26 cellular contexts compared by ENCODE assay signal in the genomic region with DNA sequence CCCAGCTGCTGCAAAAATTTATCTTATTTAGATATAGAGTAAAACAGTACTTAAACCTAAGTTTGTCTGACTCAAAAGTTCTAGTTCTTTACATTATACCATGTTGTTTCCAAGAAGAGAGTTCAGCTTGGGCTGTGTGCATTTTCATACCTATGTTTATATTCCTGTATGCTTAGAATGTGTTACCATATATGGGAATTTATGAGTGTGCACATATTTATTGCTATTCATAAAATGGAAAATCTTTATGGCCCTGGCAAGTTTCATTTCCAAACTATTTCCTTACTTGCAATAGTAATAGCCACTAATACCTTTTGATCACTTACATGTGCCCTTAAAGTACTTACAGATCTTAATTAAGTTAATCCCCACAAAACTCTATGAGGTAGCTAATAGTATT. TPM values are rescaled to one million over a fixed set of nuclear protein-coding genes. Genes with fewer than 3 reads are reported as not detected.
"Had no signal": no experiment of that assay in that cellular context is flagged by ENCODE, and none has a peak within 500 bp of the region (broad histone marks: within the 10 kb centered on the region; RNA-seq: fewer than 3 reads in every experiment).

No MANE protein-coding gene starts in this region.

- ATAC-seq: activated CD8-positive, alpha-beta T cell treated with anti-CD3 and anti-CD28 coated beads, Interleukin-2, amount 10 ng/mL, durations not matched to agents 7 days and 5 days; activated naive CD8-positive, alpha-beta T cell treated with anti-CD3 and anti-CD28 coated beads, Interleukin-2, amount 50 U/mL, for 24 hours; left lobe of liver; sciatic nerve; stimulated activated naive B cell treated with anti-CD40 and anti-IgM and Interleukin-4, amounts not matched to agents 10 μg/mL and 1 μg/mL and 100 μg/mL, for 72 hours had no signal

- H3K4me1 ChIP-seq: breast epithelium, esophagus squamous epithelium, parathyroid adenoma, SJCRH30, spleen had no signal

- H3K9me3 ChIP-seq: breast epithelium, esophagus squamous epithelium, neutrophil, SJCRH30, spleen had no signal

- H3K27ac ChIP-seq: breast epithelium, esophagus squamous epithelium, neutrophil, parathyroid adenoma, SJCRH30, spleen had no signal

- DNase-seq: activated CD4-positive, alpha-beta T cell treated with anti-CD3 and anti-CD28 coated beads, Interleukin-2, amount 10 ng/mL, durations not matched to agents 24 days and 14 days; activated CD4-positive, CD25-positive, alpha-beta regulatory T cell; activated CD8-positive, alpha-beta T cell treated with anti-CD3 and anti-CD28 coated beads, Interleukin-2, amount 10 ng/mL, durations not matched to agents 7 days and 5 days; activated naive CD4-positive, alpha-beta T cell treated with anti-CD3 and anti-CD28 coated beads for 36 hours; activated naive CD8-positive, alpha-beta T cell treated with anti-CD3 and anti-CD28 coated beads, Interleukin-2, amount 50 U/mL, for 24 hours; activated T-cell treated with anti-CD3 and anti-CD28 coated beads, Interleukin-2, amount 50 U/mL, for 24 hours; aorta; cerebellar nuclear complex; dermis blood vessel endothelial cell; effector memory CD4-positive, alpha-beta T cell; esophagus squamous epithelium; islet precursor cell; naive B cell; SJCRH30; spleen; stimulated activated naive B cell treated with anti-CD40 and anti-IgM and Interleukin-4, amounts not matched to agents 10 μg/mL and 1 μg/mL and 100 μg/mL, for 72 hours; substantia nigra; T1000; trophoblast cell had no signal

- H3K4me3 ChIP-seq: breast epithelium, esophagus squamous epithelium, lung, SJCRH30, spleen had no signal

- H3K36me3 ChIP-seq: breast epithelium, esophagus squamous epithelium, neutrophil, SJCRH30, spleen had no signal

- H3K9ac ChIP-seq: parathyroid adenoma had no signal

- H3K27me3 ChIP-seq: esophagus squamous epithelium, neutrophil, SJCRH30, spleen had no signal

RNA-seq across cellular contexts. Expression of gene HEPH, which starts 2.6 kb away (rescaled TPM):
- total RNA-seq: activated CD4-positive, alpha-beta T cell treated with anti-CD3 and anti-CD28 coated beads, Interleukin-2, amount 10 ng/mL, durations not matched to agents 24 days and 14 days; activated CD8-positive, alpha-beta T cell treated with anti-CD3 and anti-CD28 coated beads, Interleukin-2, amount 10 ng/mL, durations not matched to agents 7 days and 5 days; activated naive CD4-positive, alpha-beta T cell treated with anti-CD3 and anti-CD28 coated beads for 36 hours; T-helper 1 cell treated with Interleukin-12 subunit alpha and Interleukin-12 subunit beta and Interleukin-4 antibody, amounts not matched to agents 30 ng/mL and 1 ng/mL, for 36 hours had no signal
